8 cellular contexts compared by ENCODE assay signal in genomic region chr9:27572566-27572917, GRCh38. TPM values are rescaled to one million over a fixed set of nuclear protein-coding genes. Genes with fewer than 3 reads are reported as not detected.
DNase-seq lines count a peak whose midpoint lies in the region; ATAC-seq and TF ChIP-seq lines count a peak whose summit lies in the region.

No MANE protein-coding gene starts in this region.

- DNase-seq in activated CD4-positive, CD25-positive, alpha-beta regulatory T cell treated with anti-CD3 and anti-CD28 coated beads, Interleukin-2, amount 50 U/mL, for 16 hours (ENCODE audit: low read depth, low spot score): peak; percentile 38
- DNase-seq in activated CD4-positive, CD25-positive, alpha-beta regulatory T cell treated with anti-CD3 and anti-CD28 coated beads, Interleukin-2, amount 50 U/mL, for 72 hours: no peak
- DNase-seq in HT1080 (ENCODE audit: low read depth): peak; percentile 49
- DNase-seq in SK-N-SH: peak; percentile 50
- peak; percentile 31 for DNase-seq in effector CD8-positive, alpha-beta T cell (lab: John Stamatoyannopoulos, UW)
- no peak for DNase-seq in lower lobe of right lung
- DNase-seq in testis: peak; percentile 62

- no peaks in the 10 kb centered on the region for H3F3A ChIP-seq in SK-N-SH (replicated peaks; ENCODE audit: insufficient read depth)

- peak overlapping the region; percentile 72 for H2AFZ ChIP-seq in SK-N-SH (ENCODE audit: low read depth)

- no peaks in the 10 kb centered on the region for H4K20me1 ChIP-seq in SK-N-SH (ENCODE audit: insufficient read depth)

- ATAC-seq in GM21526 (IDR thresholded peaks at IDR 0.05; ENCODE audit: low FRiP score, unreplicated experiment) (peak; percentile 43), lower lobe of right lung (peak; percentile 52 to 72)

- TF ChIP-seq CTCF in SK-N-SH (IDR thresholded peaks at IDR 0.05): no peak
- TF ChIP-seq CTCF in lower lobe of right lung (IDR thresholded peaks at IDR 0.05): no peak
- no peak for TF ChIP-seq CTCF in testis (IDR thresholded peaks at IDR 0.05)

- no peak for TF ChIP-seq RAD21 in SK-N-SH (IDR thresholded peaks at IDR 0.05; ENCODE audit: low read length)

- no peaks in the 10 kb centered on the region for H3K9me2 ChIP-seq in SK-N-SH

- H3K4me1 ChIP-seq in SK-N-SH (ENCODE audit: control insufficient read depth in 1 of 2, insufficient read depth in 2 of 2, low read depth in 1 of 2, low read length in 1 of 2) (peaks cover 4 to 14% of the 10 kb centered on the region in 2 experiments; a peak in 3 of 4 replicates), lower lobe of right lung (peaks cover 17% of the 10 kb centered on the region), testis (peaks cover 16% of the 10 kb centered on the region)

- intact Hi-C loops in lower lobe of right lung (cut with DNase I): no loop called here
- intact Hi-C loops in testis (cut with DNase I; ENCODE audit: low total_unique reads): no loop called here

- H3K27me3 ChIP-seq in SK-N-SH (ENCODE audit: insufficient read depth) (no peaks in the 10 kb centered on the region), lower lobe of right lung (ENCODE audit: low read depth) (no peaks in the 10 kb centered on the region), testis (no peaks in the 10 kb centered on the region)

- WGBS in SK-N-SH (ENCODE audit: low lambda C conversion rate): 11% methylated on average over 6 of the region's 6 CpGs
- 0 to 5% methylated on average over 3 to 6 of the region's 6 CpGs for WGBS in testis, 2 donors

- H3K4me2 ChIP-seq in SK-N-SH: peak overlapping the region; percentile 89

- POLR2A ChIA-PET in SK-N-SH (lab: Yijun Ruan, JAX): no interaction called here

- H3K9ac ChIP-seq in SK-N-SH: peak overlapping the region; percentile 86

- peak overlapping the region; percentile 86 to 94 for H3K27ac ChIP-seq in SK-N-SH (ENCODE audit: low read depth in 2 of 2, low read length in 1 of 2)
- peak overlapping the region; percentile 98 for H3K27ac ChIP-seq in lower lobe of right lung
- H3K27ac ChIP-seq in testis: peak overlapping the region; percentile 98 to 99

- CTCF ChIA-PET in SK-N-SH (lab: Yijun Ruan, JAX): no interaction called here

- peaks cover 39% of the 10 kb centered on the region for H3K79me2 ChIP-seq in SK-N-SH (ENCODE audit: insufficient read depth)

- TF ChIP-seq POLR2A in testis (IDR thresholded peaks at IDR 0.05): no peak

- H3K9me3 ChIP-seq in SK-N-SH (no peaks in the 10 kb centered on the region), lower lobe of right lung (no peaks in the 10 kb centered on the region), testis (no peaks in the 10 kb centered on the region)

- H3K4me3 ChIP-seq in SK-N-SH (ENCODE audit: low read depth in 2 of 2, low read length in 1 of 2) (peak overlapping the region; percentile 67 to 90), lower lobe of right lung (peak overlapping the region; percentile 78), testis (peak overlapping the region; percentile 83 to 90)

- H3K36me3 ChIP-seq in SK-N-SH (replicated peaks in 1 of 2; ENCODE audit: control insufficient read depth in 1 of 2, insufficient read depth in 2 of 2, low read length in 1 of 2): no peaks in the 10 kb centered on the region
- H3K36me3 ChIP-seq in lower lobe of right lung: no peaks in the 10 kb centered on the region
- H3K36me3 ChIP-seq in testis (ENCODE audit: low read depth, missing control alignments): no peaks in the 10 kb centered on the region

- TF ChIP-seq EP300 in SK-N-SH (IDR thresholded peaks at IDR 0.05; ENCODE audit: borderline replicate concordance in 1 of 2, low read depth in 1 of 2, low read length in 1 of 2): no peak

TF ChIP-seq in SK-N-SH, 30 proteins besides CTCF, POLR2A, EP300 and RAD21:
- TF ChIP-seq CHD2 (IDR thresholded peaks at IDR 0.05; ENCODE audit: low read length, partially characterized antibody): no peak
- TF ChIP-seq JUND (IDR thresholded peaks at IDR 0.05): no peak
- no peak for TF ChIP-seq TCF12 (IDR thresholded peaks at IDR 0.05)
- no peak for TF ChIP-seq MAX (IDR thresholded peaks at IDR 0.05; ENCODE audit: low read depth)
- peak; percentile 54; the same call in 1 of the 2 replicates for TF ChIP-seq GATA2 (CRISPR knock-in tag; IDR thresholded peaks at IDR 0.05)

RNA-seq across cellular contexts. Expression of gene C9orf72, which starts 0.7 kb away (rescaled TPM):
- 6.1 and 6.4 TPM in 2 replicates for total RNA-seq in HT1080 (2014; rRNA removed; shearing (Covaris generic))
- polyA plus RNA-seq in HT1080 (2015; cell fraction: cytosol; rRNA removed): 9.0 and 9.6 TPM in 2 replicates
- 20.9 and 22.7 TPM in 2 replicates for polyA plus RNA-seq in HT1080 (2015; cell fraction: nucleus; rRNA removed)
- polyA plus RNA-seq in SK-N-SH (2012; rRNA removed) (4.0 and 6.1 TPM in 2 replicates), testis (ENCODE audit: insufficient read depth, low read depth, low replicate concordance) (32.0 TPM)
- polyA plus RNA-seq in SK-N-SH (2012; cell fraction: cytosol; rRNA removed): 5.6 and 6.2 TPM in 2 replicates
- polyA plus RNA-seq in SK-N-SH (2012; cell fraction: nucleus; rRNA removed): 4.6 and 12.0 TPM in 2 replicates
- total RNA-seq in lower lobe of right lung (28.9 TPM), testis (10 to 100 TPM; 27.9 to 38.5 TPM)

RNA-seq across cellular contexts. Expression of gene MOB3B, which starts 42.9 kb away (rescaled TPM):
- total RNA-seq in HT1080 (2014; rRNA removed; shearing (Covaris generic)): 2.1 and 3.0 TPM in 2 replicates
- 1.7 and 2.1 TPM in 2 replicates for polyA plus RNA-seq in HT1080 (2015; cell fraction: cytosol; rRNA removed)
- polyA plus RNA-seq in HT1080 (2015; cell fraction: nucleus; rRNA removed): 0.93 and 1.0 TPM in 2 replicates
- polyA plus RNA-seq in SK-N-SH (2012; rRNA removed) (0.90 and 1.2 TPM in 2 replicates), testis (ENCODE audit: insufficient read depth, low read depth, low replicate concordance) (9.1 TPM)
- 1.1 TPM in 2 replicates for polyA plus RNA-seq in SK-N-SH (2012; cell fraction: cytosol; rRNA removed)
- 0.63 and 1.0 TPM in 2 replicates for polyA plus RNA-seq in SK-N-SH (2012; cell fraction: nucleus; rRNA removed)
- total RNA-seq in lower lobe of right lung (22.7 TPM), testis (10 to 100 TPM; 17.5 to 23.2 TPM)

RNA-seq across cellular contexts. Expression of gene IFNK, which starts 48.5 kb away (rescaled TPM):
- not detected in 2 replicates for total RNA-seq in HT1080 (2014; rRNA removed; shearing (Covaris generic))
- not detected in 2 replicates for polyA plus RNA-seq in HT1080 (2015; cell fraction: cytosol; rRNA removed)
- polyA plus RNA-seq in HT1080 (2015; cell fraction: nucleus; rRNA removed): not detected in 2 replicates
- polyA plus RNA-seq in SK-N-SH (2012; rRNA removed) (not detected in 2 replicates), testis (ENCODE audit: insufficient read depth, low read depth, low replicate concordance) (not detected)
- polyA plus RNA-seq in SK-N-SH (2012; cell fraction: cytosol; rRNA removed): not detected in 2 replicates
- not detected in 2 replicates for polyA plus RNA-seq in SK-N-SH (2012; cell fraction: nucleus; rRNA removed)
- total RNA-seq in lower lobe of right lung (not detected), testis (not detected)

Comparison
In these comparisons a context has a peak if more than half of its experiments do, and no peak if none do; other contexts are left out.
1. DNase-seq: peak in activated CD4-positive, CD25-positive, alpha-beta regulatory T cell treated with anti-CD3 and anti-CD28 coated beads, Interleukin-2, amount 50 U/mL, for 16 hours (single experiment), HT1080 (single experiment), SK-N-SH (single experiment), effector CD8-positive, alpha-beta T cell (single experiment) and testis (single experiment); none in activated CD4-positive, CD25-positive, alpha-beta regulatory T cell treated with anti-CD3 and anti-CD28 coated beads, Interleukin-2, amount 50 U/mL, for 72 hours (single experiment) and lower lobe of right lung (single experiment).
2. Peak in every context shown above with its lines, with median percentiles within 50 percentile points of each other: H3K27ac ChIP-seq and H3K4me3 ChIP-seq.